ENCODE assay signal across 13 cellular contexts in genomic region chr11:76233196-76233921, GRCh38. TPM values are rescaled to one million over a fixed set of nuclear protein-coding genes. Genes with fewer than 3 reads are reported as not detected.
DNase-seq lines count a peak whose midpoint lies in the region; ATAC-seq and TF ChIP-seq lines count a peak whose summit lies in the region.
"Had no signal": no experiment of that assay in that cellular context is flagged by ENCODE, and none has a peak within 500 bp of the region (broad histone marks: within the 10 kb centered on the region; RNA-seq: fewer than 3 reads in every experiment).

No MANE protein-coding gene starts in this region.

- H3K4me1 ChIP-seq in mesenchymal stem cell (ENCODE audit: control insufficient read depth, insufficient read depth, low read depth, low read length) (peaks cover 39% of the 10 kb centered on the region), vagina (peaks cover 9% of the 10 kb centered on the region)
- H3K4me1 ChIP-seq: prostate gland had no signal

- H3K36me3 Mint-ChIP-seq in stimulated activated naive CD8-positive, alpha-beta T cell treated with anti-CD3 and anti-CD28 coated beads, Interleukin-15, Interleukin-2, amounts not matched to agents 100 ng/mL and 50 ng/mL, for 24 hours (ENCODE audit: low read depth), result peaks cover 7% of the 10 kb centered on the region
- H3K36me3 Mint-ChIP-seq in activated naive CD8-positive, alpha-beta T cell treated with anti-CD3 and anti-CD28 coated beads for 36 hours, result peaks cover 6% of the 10 kb centered on the region

- no peak overlapping the region for H2BK5ac ChIP-seq in mesenchymal stem cell (ENCODE audit: low read depth, low read length, poor library complexity, severe bottlenecking)

- H3K4ac ChIP-seq in mesenchymal stem cell (ENCODE audit: low read depth in 1 of 2, low read length in 2 of 2), result no peak overlapping the region

- peak overlapping the region; percentile 92 for H3K9ac ChIP-seq in mesenchymal stem cell (ENCODE audit: low read length)

- no peak overlapping the region for H3K18ac ChIP-seq in mesenchymal stem cell (ENCODE audit: low read depth in 1 of 2, low read length in 2 of 2)

- H2BK12ac ChIP-seq in mesenchymal stem cell (ENCODE audit: low read length in 2 of 2), result no peak overlapping the region

- H3K36me3 ChIP-seq in mesenchymal stem cell (ENCODE audit: control insufficient read depth in 1 of 2, insufficient read depth in 2 of 2, low read depth in 1 of 2, low read length in 2 of 2) (no peaks in the 10 kb centered on the region), vagina (no peaks in the 10 kb centered on the region)
- H3K36me3 ChIP-seq: brain microvascular endothelial cell, prostate gland had no signal

- 89% methylated on average over 8 of the region's 9 CpGs for WGBS in mesenchymal stem cell

- no peak overlapping the region for H3K4me2 ChIP-seq in mesenchymal stem cell (ENCODE audit: low read length, poor library complexity, severe bottlenecking)

- H4K8ac ChIP-seq in mesenchymal stem cell (ENCODE audit: low read length), result peak overlapping the region; percentile 27

- peak overlapping the region; percentile 10 for H3K4me3 Mint-ChIP-seq in stimulated activated naive CD8-positive, alpha-beta T cell treated with anti-CD3 and anti-CD28 coated beads, Interleukin-15, Interleukin-2, amounts not matched to agents 100 ng/mL and 50 ng/mL, for 24 hours
- peak overlapping the region; percentile 40 for H3K4me3 Mint-ChIP-seq in activated naive CD8-positive, alpha-beta T cell treated with anti-CD3 and anti-CD28 coated beads for 36 hours

- DNase-seq in stimulated activated naive CD8-positive, alpha-beta T cell treated with anti-CD3 and anti-CD28 coated beads, Interleukin-15, Interleukin-2, amounts not matched to agents 100 U/mL and 50 U/mL, for 24 hours, result no peak
- no peak for DNase-seq in activated naive CD8-positive, alpha-beta T cell treated with anti-CD3 and anti-CD28 coated beads for 36 hours
- DNase-seq in mesenchymal stem cell, result no peak
- DNase-seq in vagina (ENCODE audit: extremely low spot score in 2 of 2), result no peak
- no peak for DNase-seq in DMS153 treated with DMSO at 0.1 percent for 48 hours (lab: John Stamatoyannopoulos, UW; ENCODE audit: unreplicated experiment)
- DNase-seq in NCI-H1092 treated with DMSO at 0.1 percent for 48 hours (lab: John Stamatoyannopoulos, UW), result no peak
- DNase-seq: activated CD4-positive, CD25-positive, alpha-beta regulatory T cell treated with anti-CD3 and anti-CD28 coated beads, Interleukin-2, amount 50 U/mL, for 72 hours; brain microvascular endothelial cell; NCI-H2081 treated with DMSO at 0.1 percent for 48 hours had no signal

- no peak overlapping the region for H2BK120ac ChIP-seq in mesenchymal stem cell (ENCODE audit: low read depth, low read length)

- H3K27me3 ChIP-seq in mesenchymal stem cell (ENCODE audit: control insufficient read depth in 1 of 2, insufficient read depth in 1 of 2, low read length in 2 of 2) (peaks cover 6 to 37% of the 10 kb centered on the region in 2 experiments), vagina (no peaks in the 10 kb centered on the region)

- H3K4me3 ChIP-seq in mesenchymal stem cell (ENCODE audit: insufficient read depth in 1 of 2, low read depth in 1 of 2, low read length in 2 of 2), result no peak overlapping the region
- peak overlapping the region in 1 of 2 donors; percentile 90 for H3K4me3 ChIP-seq in vagina

- no peak overlapping the region for H3K27ac ChIP-seq in mesenchymal stem cell (ENCODE audit: low read length, poor library complexity, severe bottlenecking)
- peak overlapping the region; percentile 90 for H3K27ac ChIP-seq in vagina
- H3K27ac ChIP-seq: brain microvascular endothelial cell, C4-2B had no signal

- H3K23ac ChIP-seq in mesenchymal stem cell (ENCODE audit: low read length in 2 of 2), result no peak overlapping the region

- TF ChIP-seq POLR2A in vagina (IDR thresholded peaks at IDR 0.05), result no peak

- ATAC-seq in stimulated activated naive CD8-positive, alpha-beta T cell treated with anti-CD3 and anti-CD28 coated beads, Interleukin-15, Interleukin-2, amounts not matched to agents 100 U/mL and 50 U/mL, for 24 hours, result no peak
- no peak for ATAC-seq in HG03378 (IDR thresholded peaks at IDR 0.05; ENCODE audit: unreplicated experiment)

- peaks cover 58% of the 10 kb centered on the region for H3K4me1 Mint-ChIP-seq in stimulated activated naive CD8-positive, alpha-beta T cell treated with anti-CD3 and anti-CD28 coated beads, Interleukin-15, Interleukin-2, amounts not matched to agents 100 ng/mL and 50 ng/mL, for 24 hours (ENCODE audit: low read depth)
- peaks cover 50% of the 10 kb centered on the region for H3K4me1 Mint-ChIP-seq in activated naive CD8-positive, alpha-beta T cell treated with anti-CD3 and anti-CD28 coated beads for 36 hours

- H2BK15ac ChIP-seq in mesenchymal stem cell (ENCODE audit: low read depth, poor library complexity, severe bottlenecking), result no peak overlapping the region

- no peak overlapping the region for H4K91ac ChIP-seq in mesenchymal stem cell (ENCODE audit: low read length)

- no peaks in the 10 kb centered on the region for H3K79me1 ChIP-seq in mesenchymal stem cell (replicated peaks; ENCODE audit: low read length, poor library complexity, severe bottlenecking)

- peaks cover 12% of the 10 kb centered on the region for H3K27me3 Mint-ChIP-seq in stimulated activated naive CD8-positive, alpha-beta T cell treated with anti-CD3 and anti-CD28 coated beads, Interleukin-15, Interleukin-2, amounts not matched to agents 100 ng/mL and 50 ng/mL, for 24 hours
- peaks cover 11% of the 10 kb centered on the region for H3K27me3 Mint-ChIP-seq in activated naive CD8-positive, alpha-beta T cell treated with anti-CD3 and anti-CD28 coated beads for 36 hours

- H3K9me3 ChIP-seq in mesenchymal stem cell (ENCODE audit: control insufficient read depth, low read length) (no peaks in the 10 kb centered on the region), vagina (no peaks in the 10 kb centered on the region)
- H3K9me3 ChIP-seq: prostate gland had no signal

- no peak for TF ChIP-seq CTCF in vagina (IDR thresholded peaks at IDR 0.05)

- no peak overlapping the region for H3K14ac ChIP-seq in mesenchymal stem cell (ENCODE audit: low read length in 2 of 2)

- intact Hi-C loops in vagina (cut with DNase I), result no loop called here

- H2AFZ ChIP-seq in mesenchymal stem cell (ENCODE audit: low read depth, low read length), result no peak overlapping the region

- no peak overlapping the region for H2AK5ac ChIP-seq in mesenchymal stem cell (ENCODE audit: low read length, severe bottlenecking)

- H3K9me3 Mint-ChIP-seq in stimulated activated naive CD8-positive, alpha-beta T cell treated with anti-CD3 and anti-CD28 coated beads, Interleukin-15, Interleukin-2, amounts not matched to agents 100 ng/mL and 50 ng/mL, for 24 hours, result no peaks in the 10 kb centered on the region
- H3K9me3 Mint-ChIP-seq in activated naive CD8-positive, alpha-beta T cell treated with anti-CD3 and anti-CD28 coated beads for 36 hours, result peaks cover 5% of the 10 kb centered on the region

- no peak overlapping the region for H3K27ac Mint-ChIP-seq in stimulated activated naive CD8-positive, alpha-beta T cell treated with anti-CD3 and anti-CD28 coated beads, Interleukin-15, Interleukin-2, amounts not matched to agents 100 ng/mL and 50 ng/mL, for 24 hours
- H3K27ac Mint-ChIP-seq in activated naive CD8-positive, alpha-beta T cell treated with anti-CD3 and anti-CD28 coated beads for 36 hours, result peak overlapping the region; percentile 54

RNA-seq across cellular contexts. Expression of gene WNT11, which starts 27.1 kb away (rescaled TPM):
- not detected for total RNA-seq in activated naive CD8-positive, alpha-beta T cell treated with anti-CD3 and anti-CD28 coated beads for 36 hours
- not detected for polyA plus RNA-seq in mesenchymal stem cell (2013, experiment 1 of 2)
- not detected for polyA plus RNA-seq in mesenchymal stem cell (2013, experiment 2 of 2)
- 6.9 TPM for total RNA-seq in vagina
